In genomic region chr6:15464211-15464725, GRCh38 we compare ENCODE assay signal across 8 cellular contexts.
DNase-seq lines count a peak whose midpoint lies in the region; ATAC-seq, FAIRE-seq and TF ChIP-seq lines count a peak whose summit lies in the region.

No MANE protein-coding gene starts in this region.

- H3K27me3 ChIP-seq in Caco-2 (replicated peaks; ENCODE audit: control insufficient read depth, insufficient read depth, low read length): no peaks in the 10 kb centered on the region

- no peaks in the 10 kb centered on the region for H3K27me3 Mint-ChIP-seq in Caco-2 (ENCODE audit: insufficient read depth, unreplicated experiment)
- no peaks in the 10 kb centered on the region for H3K27me3 Mint-ChIP-seq in dendritic cell treated with granulocyte-macrophage colony-stimulating factor and Interleukin-4, amounts not matched to agents 40 ng/mL and 50 ng/mL, for 4 days
- no peaks in the 10 kb centered on the region for H3K27me3 Mint-ChIP-seq in osteocyte (ENCODE audit: unreplicated experiment)

- peaks cover 9% of the 10 kb centered on the region; the same call in 1 of the 2 replicates for H3K4me1 ChIP-seq in Caco-2

- H3K4me3 Mint-ChIP-seq in Caco-2 (ENCODE audit: unreplicated experiment) (no peak overlapping the region), osteocyte (ENCODE audit: unreplicated experiment) (no peak overlapping the region)
- no peak overlapping the region for H3K4me3 Mint-ChIP-seq in dendritic cell treated with granulocyte-macrophage colony-stimulating factor and Interleukin-4, amounts not matched to agents 40 ng/mL and 50 ng/mL, for 4 days

- peaks cover 5% of the 10 kb centered on the region for H3K36me3 Mint-ChIP-seq in Caco-2 (ENCODE audit: insufficient read depth, unreplicated experiment)
- H3K36me3 Mint-ChIP-seq in dendritic cell treated with granulocyte-macrophage colony-stimulating factor and Interleukin-4, amounts not matched to agents 40 ng/mL and 50 ng/mL, for 4 days (ENCODE audit: low read depth): peaks cover 41% of the 10 kb centered on the region
- peaks cover 8% of the 10 kb centered on the region for H3K36me3 Mint-ChIP-seq in osteocyte (ENCODE audit: unreplicated experiment)

- peak; percentile 33 for FAIRE-seq in HTR-8/SVneo (lab: Jason Lieb, UNC)

- H3K27ac Mint-ChIP-seq in Caco-2 (ENCODE audit: unreplicated experiment) (no peak overlapping the region), osteocyte (ENCODE audit: unreplicated experiment) (no peak overlapping the region)
- peak overlapping the region; percentile 6 for H3K27ac Mint-ChIP-seq in dendritic cell treated with granulocyte-macrophage colony-stimulating factor and Interleukin-4, amounts not matched to agents 40 ng/mL and 50 ng/mL, for 4 days

- no peaks in the 10 kb centered on the region for H3K4me1 Mint-ChIP-seq in Caco-2 (ENCODE audit: low read depth, unreplicated experiment)
- H3K4me1 Mint-ChIP-seq in dendritic cell treated with granulocyte-macrophage colony-stimulating factor and Interleukin-4, amounts not matched to agents 40 ng/mL and 50 ng/mL, for 4 days (ENCODE audit: low read depth): peaks cover 78% of the 10 kb centered on the region
- H3K4me1 Mint-ChIP-seq in osteocyte (ENCODE audit: unreplicated experiment): peaks cover 4% of the 10 kb centered on the region

- H3K4me3 ChIP-seq in Caco-2 (ENCODE audit: low read depth, low read length): no peak overlapping the region

- intact Hi-C loops in Caco-2 (cut with micrococcal nuclease; ENCODE audit: unreplicated experiment): no loop called here
- intact Hi-C loops in dendritic cell treated with granulocyte-macrophage colony-stimulating factor and Interleukin-4, amounts not matched to agents 40 ng/mL and 50 ng/mL, for 4 days (cut with micrococcal nuclease): no loop called here

- ATAC-seq in HG03460 (IDR thresholded peaks at IDR 0.05; ENCODE audit: unreplicated experiment): no peak
- no peak for ATAC-seq in HG02610 (IDR thresholded peaks at IDR 0.05; ENCODE audit: unreplicated experiment)

- DNase-seq in Caco-2 (peak; percentile 46 to 49), HTR-8/SVneo (ENCODE audit: insufficient read length, low spot score) (no peak), osteocyte (ENCODE audit: extremely low spot score, unreplicated experiment) (no peak), NCI-H2196 treated with DMSO at 0.1 percent for 48 hours (lab: John Stamatoyannopoulos, UW; ENCODE audit: unreplicated experiment) (no peak)
- peak; percentile 40 to 49 for DNase-seq in activated CD4-positive, alpha-beta T cell treated with anti-CD3 and anti-CD28 coated beads for 24 hours (ENCODE audit: low read depth in 2 of 2)

- CTCF ChIA-PET in Caco-2 (lab: Charles Lee): no interaction called here

- no peaks in the 10 kb centered on the region for H3K9me3 ChIP-seq in Caco-2

- BruUV-seq in Caco-2 (replicated peaks; lab: Mats Ljungman, UMichigan): no TSS peak

- POLR2A ChIA-PET in Caco-2 (lab: Charles Lee): no interaction called here

- H3K9me3 Mint-ChIP-seq in Caco-2 (ENCODE audit: unreplicated experiment) (no peaks in the 10 kb centered on the region), osteocyte (ENCODE audit: unreplicated experiment) (no peaks in the 10 kb centered on the region)
- no peaks in the 10 kb centered on the region for H3K9me3 Mint-ChIP-seq in dendritic cell treated with granulocyte-macrophage colony-stimulating factor and Interleukin-4, amounts not matched to agents 40 ng/mL and 50 ng/mL, for 4 days

- no peaks in the 10 kb centered on the region for H3K36me3 ChIP-seq in Caco-2 (ENCODE audit: control insufficient read depth, insufficient read depth, low read length)

- TF ChIP-seq CTCF in Caco-2 (IDR thresholded peaks at IDR 0.05; ENCODE audit: insufficient read depth in 1 of 2, low read depth in 1 of 2, low read length in 1 of 2, severe bottlenecking in 1 of 2, unreplicated experiment in 1 of 2) (peak; percentile 63 to 73), osteocyte (IDR thresholded peaks at IDR 0.05) (peak; percentile 53)

Comparison
In these comparisons a context has a peak if more than half of its experiments do, and no peak if none do; other contexts are left out.
1. DNase-seq: peak in Caco-2 (2 of 2) and activated CD4-positive, alpha-beta T cell treated with anti-CD3 and anti-CD28 coated beads for 24 hours (2 of 2); none in HTR-8/SVneo (single experiment), osteocyte (single experiment) and NCI-H2196 treated with DMSO at 0.1 percent for 48 hours (single experiment).